Comparison of ENCODE assay signal across 13 cellular contexts in genomic region chr20:24465730-24466129, GRCh38. TPM values are rescaled to one million over a fixed set of nuclear protein-coding genes. Genes with fewer than 3 reads are reported as not detected.
DNase-seq lines count a peak whose midpoint lies in the region; ATAC-seq, FAIRE-seq and TF ChIP-seq lines count a peak whose summit lies in the region.
"Had no signal": no experiment of that assay in that cellular context is flagged by ENCODE, and none has a peak within 500 bp of the region (broad histone marks: within the 10 kb centered on the region; RNA-seq: fewer than 3 reads in every experiment).

No MANE protein-coding gene starts in this region.

- DNase-seq in AG20443 (ENCODE audit: low spot score): peak; percentile 87
- peak; percentile 84 for DNase-seq in RPMI8226
- peak; percentile 41 to 44 for DNase-seq in frontal cortex (ENCODE audit: low spot score in 2 of 2)
- DNase-seq in neuronal stem cell (ENCODE audit: low spot score): no peak
- DNase-seq in SK-N-DZ (ENCODE audit: low spot score): no peak
- no peak for DNase-seq in mucosa of descending colon
- DNase-seq: activated CD4-positive, CD25-positive, alpha-beta regulatory T cell; BE2C; MV-4-11; NCI-H510A had no signal

- H3K9ac ChIP-seq in neuronal stem cell (ENCODE audit: low read depth, low read length, poor library complexity): no peak overlapping the region

- no peak for TF ChIP-seq CTCF in mucosa of descending colon (IDR thresholded peaks at IDR 0.05)

- no peak overlapping the region for H2AK5ac ChIP-seq in neuronal stem cell (ENCODE audit: low read depth, low read length)

- no peak overlapping the region for H2AFZ ChIP-seq in neuronal stem cell (ENCODE audit: low read length)

- H3K9me3 ChIP-seq in neuronal stem cell (replicated peaks in 1 of 2; ENCODE audit: control insufficient read depth in 2 of 2, insufficient read depth in 1 of 2, low read depth in 1 of 2, low read length in 2 of 2) (no peaks in the 10 kb centered on the region), mucosa of descending colon (no peaks in the 10 kb centered on the region)
- H3K9me3 ChIP-seq: BE2C had no signal

- ATAC-seq in HG03469 (IDR thresholded peaks at IDR 0.05; ENCODE audit: unreplicated experiment): no peak
- no peak for ATAC-seq in HG02981 (IDR thresholded peaks at IDR 0.05; ENCODE audit: unreplicated experiment)
- ATAC-seq in mucosa of descending colon: no peak

- peaks cover 2 to 41% (median 10%) of the 10 kb centered on the region in 3 experiments for H3K27me3 ChIP-seq in neuronal stem cell (ENCODE audit: control insufficient read depth in 3 of 3, insufficient read depth in 3 of 3, low read depth in 1 of 3, low read length in 3 of 3)

- no peak overlapping the region for H3K4me2 ChIP-seq in neuronal stem cell (ENCODE audit: insufficient read depth, low read length, poor library complexity, severe bottlenecking)

- no peak overlapping the region for H4K91ac ChIP-seq in neuronal stem cell (ENCODE audit: low read depth, low read length, poor library complexity)

- H4K8ac ChIP-seq in neuronal stem cell (ENCODE audit: low read depth, low read length): no peak overlapping the region

- H2BK120ac ChIP-seq in neuronal stem cell (ENCODE audit: low read depth, low read length): no peak overlapping the region

- WGBS in neuronal stem cell (ENCODE audit: extremely low coverage in 2 of 2, insufficient read length in 2 of 2, insufficient replicate concordance in 1 of 2), 2 donors: no CpG with 5 or more reads among the region's 3 CpGs

- intact Hi-C loops in mucosa of descending colon (cut with DNase I, micrococcal nuclease): no loop called here

- peak overlapping the region; percentile 32 for H3K14ac ChIP-seq in neuronal stem cell (ENCODE audit: low read length)

- H3K4ac ChIP-seq in neuronal stem cell (ENCODE audit: low read length): no peak overlapping the region

- H2BK5ac ChIP-seq in neuronal stem cell (ENCODE audit: low read length): no peak overlapping the region

- H3K23ac ChIP-seq in neuronal stem cell (ENCODE audit: low read depth, low read length, poor library complexity): no peak overlapping the region

- FAIRE-seq in frontal cortex (lab: Jason Lieb, UNC): no peak

- H3K36me3 ChIP-seq in neuronal stem cell (replicated peaks in 1 of 2; ENCODE audit: control insufficient read depth in 2 of 2, insufficient read depth in 2 of 2, low read length in 2 of 2) (no peaks in the 10 kb centered on the region), mucosa of descending colon (ENCODE audit: low read depth) (no peaks in the 10 kb centered on the region)
- H3K36me3 ChIP-seq: BE2C had no signal

- peak overlapping the region; percentile 5 for H3K18ac ChIP-seq in neuronal stem cell (ENCODE audit: low read length)

- no peak overlapping the region for H3K27ac ChIP-seq in neuronal stem cell (replicated peaks; ENCODE audit: low read length)
- H3K27ac ChIP-seq: SK-N-MC had no signal

- no peaks in the 10 kb centered on the region for H3K79me1 ChIP-seq in neuronal stem cell (ENCODE audit: low read depth, low read length)

- H2BK12ac ChIP-seq in neuronal stem cell (ENCODE audit: low read length): peak overlapping the region; percentile 41

- H3K4me1 ChIP-seq in neuronal stem cell (ENCODE audit: control insufficient read depth in 2 of 2, insufficient read depth in 1 of 2, low read depth in 1 of 2, low read length in 2 of 2): peaks cover 2 to 24% of the 10 kb centered on the region in 2 donors
- H3K4me1 ChIP-seq in mucosa of descending colon (ENCODE audit: low read depth): peaks cover 12% of the 10 kb centered on the region
- H3K4me1 ChIP-seq: BE2C had no signal

- H3K4me3 ChIP-seq in neuronal stem cell (ENCODE audit: low read length in 2 of 2): no peak overlapping the region
- no peak overlapping the region for H3K4me3 ChIP-seq in mucosa of descending colon
- H3K4me3 ChIP-seq: SK-N-MC had no signal

- no peak overlapping the region for H2BK15ac ChIP-seq in neuronal stem cell (ENCODE audit: low read length)

RNA-seq across cellular contexts. Expression of gene SYNDIG1, which starts 3.7 kb away (rescaled TPM):
- 26.1 TPM for total RNA-seq in frontal cortex
- 1.8 TPM for polyA plus RNA-seq in neuronal stem cell (2013, experiment 1 of 2)
- polyA plus RNA-seq in neuronal stem cell (2013, experiment 2 of 2): 1.7 TPM
- polyA plus RNA-seq in SK-N-DZ (2014; cell fraction: cytosol; rRNA removed): 1.0 and 1.6 TPM in 2 replicates
- polyA plus RNA-seq in SK-N-DZ (2014; cell fraction: nucleus; rRNA removed): 0.05 and 0.89 TPM in 2 replicates
- total RNA-seq in mucosa of descending colon: under 1 TPM; 0.12 to 0.46 (median 0.35) TPM

Comparison
In these comparisons a context has a peak if more than half of its experiments do, and no peak if none do; other contexts are left out.
1. DNase-seq: peak in AG20443 (single experiment), RPMI8226 (single experiment) and frontal cortex (2 of 2); none in neuronal stem cell (single experiment), SK-N-DZ (single experiment) and mucosa of descending colon (0 of 3).
2. RNA of gene SYNDIG1, which starts 3.7 kb away (total RNA-seq): 26.1 TPM in frontal cortex (single experiment); 0.12 to 0.46 TPM in mucosa of descending colon; every median in the first group is over 10 times any median in the second.